In genomic region chr16:11740567-11740966, GRCh38 we compare ENCODE assay signal across 8 cellular contexts. TPM values are rescaled to one million over a fixed set of nuclear protein-coding genes. Genes with fewer than 3 reads are reported as not detected.
DNase-seq lines count a peak whose midpoint lies in the region; ATAC-seq, FAIRE-seq and TF ChIP-seq lines count a peak whose summit lies in the region.

No MANE protein-coding gene starts in this region.

- dilution Hi-C loops in endothelial cell of umbilical vein (cut with MboI; ENCODE audit: extremely low pct_ligation_motif_present, low sequenced_read_pairs) = no loop called here

- H3K27me3 ChIP-seq in endothelial cell of umbilical vein (ENCODE audit: control insufficient read depth in 2 of 2, insufficient read depth in 2 of 2, low read length in 2 of 2) = no peaks in the 10 kb centered on the region

- H3K9ac ChIP-seq in endothelial cell of umbilical vein (replicated peaks; ENCODE audit: extremely low read depth, insufficient read depth, low read length) = no peak overlapping the region

- H3K4me3 ChIP-seq in GM08714 (ENCODE audit: low read length) = peak overlapping the region; percentile 97
- peak overlapping the region; percentile 97 for H3K4me3 ChIP-seq in OCI-LY7 (ENCODE audit: low read depth, low read length, poor library complexity, severe bottlenecking)
- peak overlapping the region in 2 of 3 experiments; percentile 7 to 91 for H3K4me3 ChIP-seq in endothelial cell of umbilical vein (replicated peaks in 1 of 3; ENCODE audit: insufficient read depth in 1 of 3, low read depth in 1 of 3, low read length in 3 of 3)
- peak overlapping the region; percentile 73 for H3K4me3 ChIP-seq in retinal pigment epithelial cell (ENCODE audit: low read length)

- H3K9me1 ChIP-seq in endothelial cell of umbilical vein (replicated peaks; ENCODE audit: control insufficient read depth, extremely low read depth, insufficient read depth, low read length) = no peaks in the 10 kb centered on the region

- CTCF ChIA-PET in OCI-LY7 (lab: Charles Lee; ENCODE audit: unreplicated experiment) = no interaction called here
- CTCF ChIA-PET in endothelial cell of umbilical vein (lab: Charles Lee) = interaction anchor here (1.6 kb wide), 1 partner anchor 26 kb away, joined by 5 read pairs; no protein-coding TSS in a partner anchor

- H2AFZ ChIP-seq in OCI-LY7 (ENCODE audit: low read length) = no peak overlapping the region
- H2AFZ ChIP-seq in endothelial cell of umbilical vein (ENCODE audit: low read depth, low read length) = no peak overlapping the region

- DNase-seq in OCI-LY7 (ENCODE audit: low spot score) (no peak), endothelial cell of umbilical vein (ENCODE audit: low read depth, low spot score) (no peak), retinal pigment epithelial cell (ENCODE audit: low read depth) (no peak), SK-N-DZ (ENCODE audit: low spot score) (no peak), NOMO-1 treated with DMSO at 0.1 percent for 48 hours (lab: John Stamatoyannopoulos, UW; ENCODE audit: unreplicated experiment) (no peak)
- no peak for DNase-seq in activated effector memory CD4-positive, alpha-beta T cell treated with anti-CD3 and anti-CD28 coated beads, Interleukin-2, amount 50 U/mL, for 16 hours

- FAIRE-seq in endothelial cell of umbilical vein (lab: Jason Lieb, UNC) = no peak

- H3K4me1 ChIP-seq in OCI-LY7 (ENCODE audit: insufficient read depth, low read length, poor library complexity, severe bottlenecking) (peaks cover 66% of the 10 kb centered on the region), endothelial cell of umbilical vein (ENCODE audit: control insufficient read depth, extremely low read depth, insufficient read depth, low read length) (peaks cover 22% of the 10 kb centered on the region)

- TF ChIP-seq CTCF in OCI-LY7 (conservative IDR thresholded peaks at IDR 0.05; ENCODE audit: low read length) (no peak), endothelial cell of umbilical vein (IDR thresholded peaks at IDR 0.05; ENCODE audit: extremely low read depth in 1 of 2, insufficient read depth in 1 of 2, low read depth in 1 of 2, low read length in 2 of 2) (no peak), retinal pigment epithelial cell (conservative IDR thresholded peaks at IDR 0.05; ENCODE audit: low read depth, low read length) (no peak)

- H3K4me2 ChIP-seq in OCI-LY7 (ENCODE audit: low read length) (peak overlapping the region; percentile 95), endothelial cell of umbilical vein (ENCODE audit: insufficient read depth, low read length) (peak overlapping the region; percentile 92)

- no peak for ATAC-seq in HG03521 (IDR thresholded peaks at IDR 0.05; ENCODE audit: unreplicated experiment)

- H3K36me3 ChIP-seq in OCI-LY7 (ENCODE audit: insufficient read depth, low read length) (peaks cover 42% of the 10 kb centered on the region), endothelial cell of umbilical vein (ENCODE audit: control insufficient read depth in 2 of 2, extremely low read depth in 1 of 2, insufficient read depth in 2 of 2, low read length in 2 of 2) (peaks cover 4 to 8% of the 10 kb centered on the region in 2 experiments)

- intact Hi-C loops in OCI-LY7 (cut with micrococcal nuclease; ENCODE audit: unreplicated experiment) (loop anchor here (2.0 to 5.0 kb wide), 4 partner anchors 22 to 72 kb away; no protein-coding TSS in a partner anchor), endothelial cell of umbilical vein (cut with micrococcal nuclease) (loop anchor here (5.0 kb wide), 1 partner anchor 237 kb away; the partner anchor contains the start of gene SNX29)

- POLR2A ChIA-PET in OCI-LY7 (lab: Charles Lee) (interaction anchor here (1.6 kb wide), 1 partner anchor 14 kb away, joined by 7 read pairs; no protein-coding TSS in a partner anchor), endothelial cell of umbilical vein (lab: Charles Lee) (no interaction called here)

- H4K20me1 ChIP-seq in OCI-LY7 (ENCODE audit: insufficient read depth, low read length) (peaks cover 16% of the 10 kb centered on the region; the same call in 1 of the 2 replicates), endothelial cell of umbilical vein (replicated peaks; ENCODE audit: control insufficient read depth, extremely low read depth, insufficient read depth, low read length) (peaks cover 7% of the 10 kb centered on the region)

- H3K9me3 ChIP-seq in OCI-LY7 (ENCODE audit: low read length) (no peaks in the 10 kb centered on the region), endothelial cell of umbilical vein (replicated peaks; ENCODE audit: control insufficient read depth, insufficient read depth, low read length) (no peaks in the 10 kb centered on the region)

- peak overlapping the region; percentile 1 for H3K27ac ChIP-seq in OCI-LY7 (ENCODE audit: low read depth, low read length, poor library complexity, severe bottlenecking)
- no peak overlapping the region for H3K27ac ChIP-seq in endothelial cell of umbilical vein (ENCODE audit: insufficient read depth, low read depth, low read length)

- no peaks in the 10 kb centered on the region for H3K9me2 ChIP-seq in OCI-LY7 (ENCODE audit: insufficient read depth, low read length)

- no peak for TF ChIP-seq POLR2A in endothelial cell of umbilical vein (IDR thresholded peaks at IDR 0.05; ENCODE audit: low read depth, low read length)

- BruUV-seq in OCI-LY7 (replicated peaks; lab: Mats Ljungman, UMichigan) = no TSS peak
- BruUV-seq in endothelial cell of umbilical vein (replicated peaks; lab: Mats Ljungman, UMichigan) = no TSS peak

- H3K79me2 ChIP-seq in OCI-LY7 (ENCODE audit: insufficient read depth, low read depth, low read length) = peaks cover 59% of the 10 kb centered on the region
- H3K79me2 ChIP-seq in endothelial cell of umbilical vein (ENCODE audit: control insufficient read depth, insufficient read depth, low read length) = peaks cover 62% of the 10 kb centered on the region

TF ChIP-seq in endothelial cell of umbilical vein, 7 proteins besides CTCF, POLR2A, EP300 and RAD21:
- TF ChIP-seq FOS (IDR thresholded peaks at IDR 0.05; ENCODE audit: borderline replicate concordance, insufficient read depth, low read length) (no peak), JUN (IDR thresholded peaks at IDR 0.05; ENCODE audit: borderline replicate concordance, insufficient read depth, insufficient read length, low read depth) (no peak), MYC (IDR thresholded peaks at IDR 0.05; ENCODE audit: low read depth, low read length) (no peak), POLR2AphosphoS5 (IDR thresholded peaks at IDR 0.05; ENCODE audit: insufficient read depth, low read depth, low read length) (no peak), EZH2 (IDR thresholded peaks at IDR 0.05; ENCODE audit: borderline replicate concordance, low read depth, low read length, severe bottlenecking) (no peak), GATA2 (IDR thresholded peaks at IDR 0.05; ENCODE audit: insufficient read depth, insufficient read length, low read depth, low read length) (no peak), MAX (IDR thresholded peaks at IDR 0.05; ENCODE audit: insufficient read depth, insufficient read length) (no peak)

RNA-seq across cellular contexts. Expression of gene TXNDC11, which starts 2.1 kb away (rescaled TPM):
- total RNA-seq in OCI-LY7 (2014; rRNA removed; shearing (Covaris generic)) = 79.8 and 96.0 TPM in 2 replicates
- total RNA-seq in OCI-LY7 (2022) (88.6 and 96.7 TPM in 2 replicates), endothelial cell of umbilical vein (37.1 and 42.5 TPM in 2 replicates)
- 66.0 and 66.8 TPM in 2 replicates for polyA plus RNA-seq in endothelial cell of umbilical vein
- polyA plus RNA-seq in endothelial cell of umbilical vein (2011; cell fraction: cytosol; rRNA removed) = 61.3 and 68.5 TPM in 2 replicates
- 56.8 and 58.5 TPM in 2 replicates for polyA plus RNA-seq in endothelial cell of umbilical vein (2011; cell fraction: nucleus; rRNA removed)
- 34.4 TPM in 2 replicates for polyA plus RNA-seq in endothelial cell of umbilical vein (2012)
- polyA minus RNA-seq in endothelial cell of umbilical vein = 51.6 and 56.2 TPM in 2 replicates
- polyA minus RNA-seq in endothelial cell of umbilical vein (2011; cell fraction: cytosol; rRNA and poly(A)+ RNA removed) = 26.4 TPM
- polyA minus RNA-seq in endothelial cell of umbilical vein (2011; cell fraction: nucleus; rRNA and poly(A)+ RNA removed) = 30.8 and 31.3 TPM in 2 replicates
- 14.1 and 17.7 TPM in 2 replicates for polyA plus RNA-seq in SK-N-DZ (2014; cell fraction: cytosol; rRNA removed)
- polyA plus RNA-seq in SK-N-DZ (2014; cell fraction: nucleus; rRNA removed) = 12.7 and 12.9 TPM in 2 replicates

RNA-seq across cellular contexts. Expression of gene ZC3H7A, which starts 56.5 kb away (rescaled TPM):
- total RNA-seq in OCI-LY7 (2014; rRNA removed; shearing (Covaris generic)) = 28.6 and 32.1 TPM in 2 replicates
- 68.6 and 89.0 TPM in 2 replicates for total RNA-seq in OCI-LY7 (2022)
- total RNA-seq in endothelial cell of umbilical vein = 73.9 and 78.0 TPM in 2 replicates
- polyA plus RNA-seq in endothelial cell of umbilical vein = 32.6 and 44.1 TPM in 2 replicates
- 49.5 and 53.1 TPM in 2 replicates for polyA plus RNA-seq in endothelial cell of umbilical vein (2011; cell fraction: cytosol; rRNA removed)
- polyA plus RNA-seq in endothelial cell of umbilical vein (2011; cell fraction: nucleus; rRNA removed) = 143 and 147 TPM in 2 replicates
- 37.1 and 43.8 TPM in 2 replicates for polyA plus RNA-seq in endothelial cell of umbilical vein (2012)
- polyA minus RNA-seq in endothelial cell of umbilical vein = 78.3 and 80.2 TPM in 2 replicates
- polyA minus RNA-seq in endothelial cell of umbilical vein (2011; cell fraction: cytosol; rRNA and poly(A)+ RNA removed) = 8.8 TPM
- polyA minus RNA-seq in endothelial cell of umbilical vein (2011; cell fraction: nucleus; rRNA and poly(A)+ RNA removed) = 85.4 and 110 TPM in 2 replicates
- polyA plus RNA-seq in SK-N-DZ (2014; cell fraction: cytosol; rRNA removed) = 46.3 and 47.8 TPM in 2 replicates
- 112 and 113 TPM in 2 replicates for polyA plus RNA-seq in SK-N-DZ (2014; cell fraction: nucleus; rRNA removed)
